10 cellular contexts compared by ENCODE assay signal in genomic region chr14:20428010-20428365, GRCh38. TPM values are rescaled to one million over a fixed set of nuclear protein-coding genes. Genes with fewer than 3 reads are reported as not detected.
DNase-seq lines count a peak whose midpoint lies in the region; ATAC-seq and TF ChIP-seq lines count a peak whose summit lies in the region.
"Had no signal": no experiment of that assay in that cellular context is flagged by ENCODE, and none has a peak within 500 bp of the region (broad histone marks: within the 10 kb centered on the region; RNA-seq: fewer than 3 reads in every experiment).

No MANE protein-coding gene starts in this region.

- intact Hi-C loops in Calu3 (cut with micrococcal nuclease; ENCODE audit: unreplicated experiment) = no loop called here

- CTCF ChIA-PET in Calu3 (lab: Charles Lee) = no interaction called here

- TF ChIP-seq CTCF in Calu3 (IDR thresholded peaks at IDR 0.05; ENCODE audit: unreplicated experiment) = no peak
- no peak for TF ChIP-seq CTCF in endothelial cell (IDR thresholded peaks at IDR 0.05; ENCODE audit: unreplicated experiment)
- TF ChIP-seq CTCF in foreskin fibroblast (IDR thresholded peaks at IDR 0.05; ENCODE audit: low read depth, low read length) = no peak

- no peak for DNase-seq in Calu3
- DNase-seq in endothelial cell (ENCODE audit: low spot score) = no peak
- no peak for DNase-seq in NAMALWA (ENCODE audit: low spot score)
- no peak for DNase-seq in NCI-H187 (lab: John Stamatoyannopoulos, UW)
- DNase-seq in foreskin fibroblast = no peak
- DNase-seq in AML-193 (lab: John Stamatoyannopoulos, UW) = no peak
- DNase-seq: NCI-H1105; stimulated activated CD4-positive, alpha-beta T cell treated with anti-CD3 and anti-CD28 coated beads, Interleukin-12 subunit alpha, Interleukin-12 subunit beta, amount 100 ng/mL, for 4 hours had no signal

- ATAC-seq in GM19463 (IDR thresholded peaks at IDR 0.05; ENCODE audit: unreplicated experiment) = peak; percentile 49
- ATAC-seq in HG03432 (IDR thresholded peaks at IDR 0.05; ENCODE audit: unreplicated experiment) = peak; percentile 39

- H3K4me1 Mint-ChIP-seq in Calu3 (ENCODE audit: low read depth, unreplicated experiment) (peaks cover 29% of the 10 kb centered on the region), endothelial cell (ENCODE audit: unreplicated experiment) (peaks cover 31% of the 10 kb centered on the region)

- H3K27ac Mint-ChIP-seq in Calu3 (ENCODE audit: unreplicated experiment) = peak overlapping the region; percentile 22
- peak overlapping the region; percentile 84 for H3K27ac Mint-ChIP-seq in endothelial cell (ENCODE audit: unreplicated experiment)

- H3K4me3 Mint-ChIP-seq in Calu3 (ENCODE audit: low read depth, unreplicated experiment) (no peak overlapping the region), endothelial cell (ENCODE audit: unreplicated experiment) (peak overlapping the region; percentile 35)

- peaks cover 2% of the 10 kb centered on the region for H3K9me3 Mint-ChIP-seq in Calu3 (ENCODE audit: low read depth, unreplicated experiment)
- no peaks in the 10 kb centered on the region for H3K9me3 Mint-ChIP-seq in endothelial cell (ENCODE audit: unreplicated experiment)

- H3K4me3 ChIP-seq in foreskin fibroblast (ENCODE audit: low read depth in 1 of 2, low read length in 2 of 2) = no peak overlapping the region

- no TSS peak for BruUV-seq in Calu3 (replicated peaks; lab: Mats Ljungman, UMichigan)

- H3K27me3 Mint-ChIP-seq in Calu3 (ENCODE audit: unreplicated experiment) (no peaks in the 10 kb centered on the region), endothelial cell (ENCODE audit: unreplicated experiment) (peaks cover 4% of the 10 kb centered on the region)

- H3K36me3 Mint-ChIP-seq in Calu3 (ENCODE audit: insufficient read depth, unreplicated experiment) = no peaks in the 10 kb centered on the region
- H3K36me3 Mint-ChIP-seq in endothelial cell (ENCODE audit: low read depth, unreplicated experiment) = no peaks in the 10 kb centered on the region

RNA-seq across cellular contexts. Expression of gene KLHL33, which starts 8.0 kb away (rescaled TPM):
- total RNA-seq in Calu3 (2022) (not detected in 2 replicates), endothelial cell (ENCODE audit: unreplicated experiment) (0.08 TPM)

RNA-seq across cellular contexts. Expression of gene TEP1, which starts 14.7 kb away (rescaled TPM):
- total RNA-seq in Calu3 (2022) (30.4 and 32.5 TPM in 2 replicates), endothelial cell (ENCODE audit: unreplicated experiment) (44.0 TPM)

RNA-seq across cellular contexts. Expression of gene OSGEP, which starts 26.6 kb away (rescaled TPM):
- 46.2 and 54.3 TPM in 2 replicates for total RNA-seq in Calu3 (2022)
- 46.1 TPM for total RNA-seq in endothelial cell (ENCODE audit: unreplicated experiment)

RNA-seq across cellular contexts. Expression of gene APEX1, which starts 27.0 kb away (rescaled TPM):
- total RNA-seq in Calu3 (2022) = 205 TPM in 2 replicates
- total RNA-seq in endothelial cell (ENCODE audit: unreplicated experiment) = 230 TPM

RNA-seq across cellular contexts. Expression of gene PIP4P1, which starts 33.2 kb away (rescaled TPM):
- total RNA-seq in Calu3 (2022) (27.0 and 33.8 TPM in 2 replicates), endothelial cell (ENCODE audit: unreplicated experiment) (36.8 TPM)
